13 cellular contexts compared by ENCODE assay signal in genomic region chr10:59387951-59388431, GRCh38. TPM values are rescaled to one million over a fixed set of nuclear protein-coding genes. Genes with fewer than 3 reads are reported as not detected.
A peak's percentile ranks its signal among the peaks of the same experiment; 100 is the strongest.
DNase-seq lines count a peak whose midpoint lies in the region; ATAC-seq and TF ChIP-seq lines count a peak whose summit lies in the region.
"Had no signal": no experiment of that assay in that cellular context is flagged by ENCODE, and none has a peak within 500 bp of the region (broad histone marks: within the 10 kb centered on the region; RNA-seq: fewer than 3 reads in every experiment).

No MANE protein-coding gene starts in this region.

- no peak overlapping the region for H3K4me3 ChIP-seq in epithelial cell of proximal tubule (ENCODE audit: low read depth, low read length)
- H3K4me3 ChIP-seq in osteoblast (ENCODE audit: insufficient read depth, low read length), result no peak overlapping the region

- H3K27me3 ChIP-seq in osteoblast (ENCODE audit: insufficient read depth, low read length), result no peaks in the 10 kb centered on the region

- in situ Hi-C loops in Caki2 (cut with HindIII; ENCODE audit: low pct_unique_long_range_greater_than_20kb, low sequenced_read_pairs), result no loop called here

- no peaks in the 10 kb centered on the region for H3K9me3 ChIP-seq in osteoblast (ENCODE audit: low read depth, low read length)

- no peaks in the 10 kb centered on the region for H3K79me2 ChIP-seq in osteoblast (ENCODE audit: insufficient read depth, low read length)

- peak overlapping the region; percentile 94 for H3K27ac ChIP-seq in osteoblast (ENCODE audit: low read depth, low read length)

- no peaks in the 10 kb centered on the region for H4K20me1 ChIP-seq in osteoblast (ENCODE audit: insufficient read depth, low read length)

- H2AFZ ChIP-seq in osteoblast (ENCODE audit: low read length), result peak overlapping the region; percentile 47

- POLR2A ChIA-PET in HEK293T (lab: Yijun Ruan, JAX), result no interaction called here

- H3K4me2 ChIP-seq in osteoblast (ENCODE audit: insufficient read depth, low read length), result peak overlapping the region; percentile 57

- ATAC-seq in GM21737 (IDR thresholded peaks at IDR 0.05; ENCODE audit: unreplicated experiment), result no peak
- no peak for ATAC-seq in left lobe of liver
- no peak for ATAC-seq in GM18498 (IDR thresholded peaks at IDR 0.05; ENCODE audit: unreplicated experiment)
- ATAC-seq: stimulated activated memory B cell treated with anti-CD40 and anti-IgM and Interleukin-4, amounts not matched to agents 10 μg/mL and 1 μg/mL and 100 μg/mL, for 72 hours had no signal

- CTCF ChIA-PET in HEK293T (lab: Yijun Ruan, JAX), result no interaction called here

- TF ChIP-seq CTCF in epithelial cell of proximal tubule (conservative IDR thresholded peaks at IDR 0.05; ENCODE audit: low read depth, low read length) (no peak), osteoblast (IDR thresholded peaks at IDR 0.05; ENCODE audit: extremely low read depth, low read depth, low read length) (no peak)

- DNase-seq in Caki2 (ENCODE audit: low read depth), result peak; percentile 71
- DNase-seq in RPMI7951 (ENCODE audit: low read depth), result peak; percentile 98
- peak; percentile 89 for DNase-seq in epithelial cell of proximal tubule (ENCODE audit: low read depth)
- no peak for DNase-seq in osteoblast (ENCODE audit: insufficient read length, low spot score, missing footprints)
- DNase-seq in left lobe of liver (ENCODE audit: low spot score), result no peak
- no peak for DNase-seq in HEK293T (ENCODE audit: extremely low spot score)
- DNase-seq: activated naive CD4-positive, alpha-beta T cell treated with anti-CD3 and anti-CD28 coated beads, Interleukin-2, amount 50 U/mL, for 16 hours; COR-L47; NCI-H748 treated with DMSO at 0.1 percent for 48 hours; posterior cingulate gyrus had no signal

- no peaks in the 10 kb centered on the region for H3K36me3 ChIP-seq in osteoblast (ENCODE audit: insufficient read depth, low read length)

- H3K4me1 ChIP-seq in osteoblast (ENCODE audit: insufficient read depth, low read length), result peaks cover 37% of the 10 kb centered on the region

TF ChIP-seq in HEK293T, 16 proteins besides CTCF, POLR2A, EP300 and RAD21:
- no peak for TF ChIP-seq ARNT (IDR thresholded peaks at IDR 0.05)
- no peak for TF ChIP-seq ZNF384 (IDR thresholded peaks at IDR 0.05)
- TF ChIP-seq TARDBP (IDR thresholded peaks at IDR 0.05), result no peak
- TF ChIP-seq CTBP1 (IDR thresholded peaks at IDR 0.05; ENCODE audit: borderline replicate concordance), result no peak
- no peak for TF ChIP-seq FOXA1 (IDR thresholded peaks at IDR 0.05)

RNA-seq across cellular contexts. Expression of gene FAM13C, which starts 25.6 kb away (rescaled TPM):
- total RNA-seq in Caki2 (2014; rRNA removed; shearing (Covaris generic); ENCODE audit: low replicate concordance), result not detected in 2 replicates
- total RNA-seq in RPMI7951 (2014; rRNA removed; shearing (Covaris generic)), result 3.4 and 4.1 TPM in 2 replicates
- total RNA-seq in epithelial cell of proximal tubule (not detected in 2 replicates), osteoblast (6.2 and 6.5 TPM in 2 replicates), left lobe of liver (1.3 TPM)

Comparison
In these comparisons a context has a peak if more than half of its experiments do, and no peak if none do; other contexts are left out.
1. DNase-seq: peak in Caki2 (single experiment), RPMI7951 (single experiment) and epithelial cell of proximal tubule (single experiment); none in osteoblast (single experiment), left lobe of liver (single experiment) and HEK293T (single experiment).